Comparison of ENCODE assay signal across 1 cellular context in the genomic region with DNA sequence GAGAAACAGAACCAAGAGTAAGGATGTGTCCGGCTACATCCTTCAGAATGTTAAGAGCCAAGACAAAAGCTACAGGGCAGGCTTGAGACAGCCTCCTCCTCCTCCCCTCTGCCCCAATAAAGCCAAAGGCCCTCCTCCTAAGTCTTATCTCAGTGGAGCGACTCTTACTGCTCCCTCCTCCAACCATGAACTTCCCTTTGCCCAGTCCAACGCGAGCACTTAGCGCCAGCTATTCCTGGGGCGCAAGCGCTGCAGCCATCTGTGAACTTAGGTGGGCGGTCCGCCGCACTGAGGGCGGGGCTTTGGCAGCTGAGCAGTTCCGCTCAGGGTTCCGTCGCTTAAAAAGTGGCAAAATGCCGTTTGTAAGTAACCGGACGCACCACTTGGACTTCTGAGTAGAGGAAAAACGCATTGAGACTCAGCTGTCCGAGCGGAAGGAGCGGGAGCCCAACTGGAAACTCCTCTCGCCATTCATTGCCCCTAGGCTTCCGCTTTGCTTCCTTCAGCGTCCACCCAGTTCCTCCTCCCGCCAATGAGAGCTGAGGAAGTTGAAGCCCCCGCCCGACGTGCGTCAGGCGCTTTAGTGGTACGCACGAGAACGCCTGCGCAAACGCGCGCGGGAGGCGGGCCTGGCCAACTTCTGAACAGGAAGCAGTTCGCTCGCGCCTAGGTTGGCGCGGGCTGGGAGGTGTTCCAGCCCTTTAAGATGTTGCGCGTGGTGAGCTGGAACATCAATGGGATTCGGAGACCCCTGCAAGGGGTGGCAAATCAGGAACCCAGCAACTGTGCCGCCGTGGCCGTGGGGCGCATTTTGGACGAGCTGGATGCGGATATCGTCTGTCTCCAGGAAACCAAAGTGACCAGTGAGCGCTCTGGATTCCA.
A peak's percentile ranks its signal among the peaks of the same experiment; 100 is the strongest.
TF ChIP-seq lines count a peak whose summit lies in the region.

A gene with protein sequence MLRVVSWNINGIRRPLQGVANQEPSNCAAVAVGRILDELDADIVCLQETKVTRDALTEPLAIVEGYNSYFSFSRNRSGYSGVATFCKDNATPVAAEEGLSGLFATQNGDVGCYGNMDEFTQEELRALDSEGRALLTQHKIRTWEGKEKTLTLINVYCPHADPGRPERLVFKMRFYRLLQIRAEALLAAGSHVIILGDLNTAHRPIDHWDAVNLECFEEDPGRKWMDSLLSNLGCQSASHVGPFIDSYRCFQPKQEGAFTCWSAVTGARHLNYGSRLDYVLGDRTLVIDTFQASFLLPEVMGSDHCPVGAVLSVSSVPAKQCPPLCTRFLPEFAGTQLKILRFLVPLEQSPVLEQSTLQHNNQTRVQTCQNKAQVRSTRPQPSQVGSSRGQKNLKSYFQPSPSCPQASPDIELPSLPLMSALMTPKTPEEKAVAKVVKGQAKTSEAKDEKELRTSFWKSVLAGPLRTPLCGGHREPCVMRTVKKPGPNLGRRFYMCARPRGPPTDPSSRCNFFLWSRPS (plus strand): TSS at position 647 of the 882 bp plus-strand sequence. CDS start 60 bp downstream, at position 707.

TF ChIP-seq in HepG2, 621 proteins besides CTCF, POLR2A, EP300 and RAD21 (continued from another document and continues in another):
- TF ChIP-seq, protein P1, sequence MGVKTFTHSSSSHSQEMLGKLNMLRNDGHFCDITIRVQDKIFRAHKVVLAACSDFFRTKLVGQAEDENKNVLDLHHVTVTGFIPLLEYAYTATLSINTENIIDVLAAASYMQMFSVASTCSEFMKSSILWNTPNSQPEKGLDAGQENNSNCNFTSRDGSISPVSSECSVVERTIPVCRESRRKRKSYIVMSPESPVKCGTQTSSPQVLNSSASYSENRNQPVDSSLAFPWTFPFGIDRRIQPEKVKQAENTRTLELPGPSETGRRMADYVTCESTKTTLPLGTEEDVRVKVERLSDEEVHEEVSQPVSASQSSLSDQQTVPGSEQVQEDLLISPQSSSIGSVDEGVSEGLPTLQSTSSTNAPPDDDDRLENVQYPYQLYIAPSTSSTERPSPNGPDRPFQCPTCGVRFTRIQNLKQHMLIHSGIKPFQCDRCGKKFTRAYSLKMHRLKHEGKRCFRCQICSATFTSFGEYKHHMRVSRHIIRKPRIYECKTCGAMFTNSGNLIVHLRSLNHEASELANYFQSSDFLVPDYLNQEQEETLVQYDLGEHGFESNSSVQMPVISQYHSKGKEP (CRISPR knock-in tag; IDR thresholded peaks at IDR 0.05): no peak
- TF ChIP-seq RBM39 (IDR thresholded peaks at IDR 0.05; ENCODE audit: low read depth, low read length, poor library complexity, severe bottlenecking) (no peak), SMARCE1 (IDR thresholded peaks at IDR 0.05; ENCODE audit: borderline replicate concordance) (no peak), ZNF788 (CRISPR knock-in tag; IDR thresholded peaks at IDR 0.05; ENCODE audit: borderline replicate concordance) (no peak), SKI (IDR thresholded peaks at IDR 0.05; ENCODE audit: partially characterized antibody) (no peak), ZNF569 (CRISPR knock-in tag; IDR thresholded peaks at IDR 0.05; ENCODE audit: borderline replicate concordance) (no peak), TAF1 (CRISPR knock-in tag; IDR thresholded peaks at IDR 0.05) (peak; percentile 53), HNF4A (CRISPR knock-in tag; IDR thresholded peaks at IDR 0.05) (no peak), RFXAP (CRISPR knock-in tag; IDR thresholded peaks at IDR 0.05; ENCODE audit: borderline replicate concordance) (no peak), NFIB (CRISPR knock-in tag; IDR thresholded peaks at IDR 0.05; ENCODE audit: borderline replicate concordance) (no peak), SP5 (CRISPR knock-in tag; IDR thresholded peaks at IDR 0.05; ENCODE audit: borderline replicate concordance, low read depth) (no peak), MATR3 (CRISPR knock-in tag; IDR thresholded peaks at IDR 0.05) (no peak), ZNF678 (CRISPR knock-in tag; IDR thresholded peaks at IDR 0.05) (no peak), KDM1A (CRISPR knock-in tag; IDR thresholded peaks at IDR 0.05) (no peak), ZNF451 (CRISPR knock-in tag; IDR thresholded peaks at IDR 0.05) (no peak), ZNF263 (CRISPR knock-in tag; IDR thresholded peaks at IDR 0.05) (no peak), MTA3 (CRISPR knock-in tag; IDR thresholded peaks at IDR 0.05) (no peak), NR2F6 (IDR thresholded peaks at IDR 0.05) (no peak), NR2F6 (CRISPR knock-in tag; IDR thresholded peaks at IDR 0.05) (no peak), NFKB2 (CRISPR knock-in tag; IDR thresholded peaks at IDR 0.05; ENCODE audit: borderline replicate concordance) (peak; percentile 26; the same call in 1 of the 2 replicates), NR2C2 (CRISPR knock-in tag; IDR thresholded peaks at IDR 0.05; ENCODE audit: borderline replicate concordance) (peak; percentile 89), FOXK1 (CRISPR knock-in tag; IDR thresholded peaks at IDR 0.05; ENCODE audit: borderline replicate concordance, low read depth) (no peak), ZNF496 (CRISPR knock-in tag; IDR thresholded peaks at IDR 0.05; ENCODE audit: insufficient replicate concordance) (no peak), ZNF292 (CRISPR knock-in tag; IDR thresholded peaks at IDR 0.05; ENCODE audit: borderline replicate concordance, low read depth) (no peak), ZNF383 (CRISPR knock-in tag; IDR thresholded peaks at IDR 0.05; ENCODE audit: borderline replicate concordance) (no peak), ZNF431 (CRISPR knock-in tag; IDR thresholded peaks at IDR 0.05; ENCODE audit: borderline replicate concordance, low read depth) (no peak), MIER3 (CRISPR knock-in tag; IDR thresholded peaks at IDR 0.05; ENCODE audit: borderline replicate concordance) (peak; percentile 20; the same call in 1 of the 2 replicates)
- TF ChIP-seq, protein P2, sequence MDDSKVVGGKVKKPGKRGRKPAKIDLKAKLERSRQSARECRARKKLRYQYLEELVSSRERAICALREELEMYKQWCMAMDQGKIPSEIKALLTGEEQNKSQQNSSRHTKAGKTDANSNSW (CRISPR knock-in tag; IDR thresholded peaks at IDR 0.05; ENCODE audit: borderline replicate concordance): no peak
- TF ChIP-seq, protein P3, sequence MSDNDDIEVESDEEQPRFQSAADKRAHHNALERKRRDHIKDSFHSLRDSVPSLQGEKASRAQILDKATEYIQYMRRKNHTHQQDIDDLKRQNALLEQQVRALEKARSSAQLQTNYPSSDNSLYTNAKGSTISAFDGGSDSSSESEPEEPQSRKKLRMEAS (IDR thresholded peaks at IDR 0.05): 0 out of 2 replicates have a peak, but pooled peaks have one; percentile 22
- TF ChIP-seq, protein P4, sequence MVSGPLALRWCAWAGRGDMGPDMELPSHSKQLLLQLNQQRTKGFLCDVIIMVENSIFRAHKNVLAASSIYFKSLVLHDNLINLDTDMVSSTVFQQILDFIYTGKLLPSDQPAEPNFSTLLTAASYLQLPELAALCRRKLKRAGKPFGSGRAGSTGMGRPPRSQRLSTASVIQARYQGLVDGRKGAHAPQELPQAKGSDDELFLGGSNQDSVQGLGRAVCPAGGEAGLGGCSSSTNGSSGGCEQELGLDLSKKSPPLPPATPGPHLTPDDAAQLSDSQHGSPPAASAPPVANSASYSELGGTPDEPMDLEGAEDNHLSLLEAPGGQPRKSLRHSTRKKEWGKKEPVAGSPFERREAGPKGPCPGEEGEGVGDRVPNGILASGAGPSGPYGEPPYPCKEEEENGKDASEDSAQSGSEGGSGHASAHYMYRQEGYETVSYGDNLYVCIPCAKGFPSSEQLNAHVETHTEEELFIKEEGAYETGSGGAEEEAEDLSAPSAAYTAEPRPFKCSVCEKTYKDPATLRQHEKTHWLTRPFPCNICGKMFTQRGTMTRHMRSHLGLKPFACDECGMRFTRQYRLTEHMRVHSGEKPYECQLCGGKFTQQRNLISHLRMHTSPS (CRISPR knock-in tag; IDR thresholded peaks at IDR 0.05; ENCODE audit: low read depth): no peak
- TF ChIP-seq, protein P5, sequence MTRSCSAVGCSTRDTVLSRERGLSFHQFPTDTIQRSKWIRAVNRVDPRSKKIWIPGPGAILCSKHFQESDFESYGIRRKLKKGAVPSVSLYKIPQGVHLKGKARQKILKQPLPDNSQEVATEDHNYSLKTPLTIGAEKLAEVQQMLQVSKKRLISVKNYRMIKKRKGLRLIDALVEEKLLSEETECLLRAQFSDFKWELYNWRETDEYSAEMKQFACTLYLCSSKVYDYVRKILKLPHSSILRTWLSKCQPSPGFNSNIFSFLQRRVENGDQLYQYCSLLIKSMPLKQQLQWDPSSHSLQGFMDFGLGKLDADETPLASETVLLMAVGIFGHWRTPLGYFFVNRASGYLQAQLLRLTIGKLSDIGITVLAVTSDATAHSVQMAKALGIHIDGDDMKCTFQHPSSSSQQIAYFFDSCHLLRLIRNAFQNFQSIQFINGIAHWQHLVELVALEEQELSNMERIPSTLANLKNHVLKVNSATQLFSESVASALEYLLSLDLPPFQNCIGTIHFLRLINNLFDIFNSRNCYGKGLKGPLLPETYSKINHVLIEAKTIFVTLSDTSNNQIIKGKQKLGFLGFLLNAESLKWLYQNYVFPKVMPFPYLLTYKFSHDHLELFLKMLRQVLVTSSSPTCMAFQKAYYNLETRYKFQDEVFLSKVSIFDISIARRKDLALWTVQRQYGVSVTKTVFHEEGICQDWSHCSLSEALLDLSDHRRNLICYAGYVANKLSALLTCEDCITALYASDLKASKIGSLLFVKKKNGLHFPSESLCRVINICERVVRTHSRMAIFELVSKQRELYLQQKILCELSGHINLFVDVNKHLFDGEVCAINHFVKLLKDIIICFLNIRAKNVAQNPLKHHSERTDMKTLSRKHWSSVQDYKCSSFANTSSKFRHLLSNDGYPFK (CRISPR knock-in tag; IDR thresholded peaks at IDR 0.05; ENCODE audit: borderline replicate concordance): peak; percentile 17; the same call in 1 of the 2 replicates
- TF ChIP-seq, protein P6, sequence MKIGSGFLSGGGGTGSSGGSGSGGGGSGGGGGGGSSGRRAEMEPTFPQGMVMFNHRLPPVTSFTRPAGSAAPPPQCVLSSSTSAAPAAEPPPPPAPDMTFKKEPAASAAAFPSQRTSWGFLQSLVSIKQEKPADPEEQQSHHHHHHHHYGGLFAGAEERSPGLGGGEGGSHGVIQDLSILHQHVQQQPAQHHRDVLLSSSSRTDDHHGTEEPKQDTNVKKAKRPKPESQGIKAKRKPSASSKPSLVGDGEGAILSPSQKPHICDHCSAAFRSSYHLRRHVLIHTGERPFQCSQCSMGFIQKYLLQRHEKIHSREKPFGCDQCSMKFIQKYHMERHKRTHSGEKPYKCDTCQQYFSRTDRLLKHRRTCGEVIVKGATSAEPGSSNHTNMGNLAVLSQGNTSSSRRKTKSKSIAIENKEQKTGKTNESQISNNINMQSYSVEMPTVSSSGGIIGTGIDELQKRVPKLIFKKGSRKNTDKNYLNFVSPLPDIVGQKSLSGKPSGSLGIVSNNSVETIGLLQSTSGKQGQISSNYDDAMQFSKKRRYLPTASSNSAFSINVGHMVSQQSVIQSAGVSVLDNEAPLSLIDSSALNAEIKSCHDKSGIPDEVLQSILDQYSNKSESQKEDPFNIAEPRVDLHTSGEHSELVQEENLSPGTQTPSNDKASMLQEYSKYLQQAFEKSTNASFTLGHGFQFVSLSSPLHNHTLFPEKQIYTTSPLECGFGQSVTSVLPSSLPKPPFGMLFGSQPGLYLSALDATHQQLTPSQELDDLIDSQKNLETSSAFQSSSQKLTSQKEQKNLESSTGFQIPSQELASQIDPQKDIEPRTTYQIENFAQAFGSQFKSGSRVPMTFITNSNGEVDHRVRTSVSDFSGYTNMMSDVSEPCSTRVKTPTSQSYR (CRISPR knock-in tag; IDR thresholded peaks at IDR 0.05; ENCODE audit: borderline replicate concordance): no peak
- TF ChIP-seq, protein P7, sequence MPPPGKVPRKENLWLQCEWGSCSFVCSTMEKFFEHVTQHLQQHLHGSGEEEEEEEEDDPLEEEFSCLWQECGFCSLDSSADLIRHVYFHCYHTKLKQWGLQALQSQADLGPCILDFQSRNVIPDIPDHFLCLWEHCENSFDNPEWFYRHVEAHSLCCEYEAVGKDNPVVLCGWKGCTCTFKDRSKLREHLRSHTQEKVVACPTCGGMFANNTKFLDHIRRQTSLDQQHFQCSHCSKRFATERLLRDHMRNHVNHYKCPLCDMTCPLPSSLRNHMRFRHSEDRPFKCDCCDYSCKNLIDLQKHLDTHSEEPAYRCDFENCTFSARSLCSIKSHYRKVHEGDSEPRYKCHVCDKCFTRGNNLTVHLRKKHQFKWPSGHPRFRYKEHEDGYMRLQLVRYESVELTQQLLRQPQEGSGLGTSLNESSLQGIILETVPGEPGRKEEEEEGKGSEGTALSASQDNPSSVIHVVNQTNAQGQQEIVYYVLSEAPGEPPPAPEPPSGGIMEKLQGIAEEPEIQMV (CRISPR knock-in tag; IDR thresholded peaks at IDR 0.05; ENCODE audit: low read depth): no peak
